1 cellular context compared by ENCODE assay signal in the genomic region with DNA sequence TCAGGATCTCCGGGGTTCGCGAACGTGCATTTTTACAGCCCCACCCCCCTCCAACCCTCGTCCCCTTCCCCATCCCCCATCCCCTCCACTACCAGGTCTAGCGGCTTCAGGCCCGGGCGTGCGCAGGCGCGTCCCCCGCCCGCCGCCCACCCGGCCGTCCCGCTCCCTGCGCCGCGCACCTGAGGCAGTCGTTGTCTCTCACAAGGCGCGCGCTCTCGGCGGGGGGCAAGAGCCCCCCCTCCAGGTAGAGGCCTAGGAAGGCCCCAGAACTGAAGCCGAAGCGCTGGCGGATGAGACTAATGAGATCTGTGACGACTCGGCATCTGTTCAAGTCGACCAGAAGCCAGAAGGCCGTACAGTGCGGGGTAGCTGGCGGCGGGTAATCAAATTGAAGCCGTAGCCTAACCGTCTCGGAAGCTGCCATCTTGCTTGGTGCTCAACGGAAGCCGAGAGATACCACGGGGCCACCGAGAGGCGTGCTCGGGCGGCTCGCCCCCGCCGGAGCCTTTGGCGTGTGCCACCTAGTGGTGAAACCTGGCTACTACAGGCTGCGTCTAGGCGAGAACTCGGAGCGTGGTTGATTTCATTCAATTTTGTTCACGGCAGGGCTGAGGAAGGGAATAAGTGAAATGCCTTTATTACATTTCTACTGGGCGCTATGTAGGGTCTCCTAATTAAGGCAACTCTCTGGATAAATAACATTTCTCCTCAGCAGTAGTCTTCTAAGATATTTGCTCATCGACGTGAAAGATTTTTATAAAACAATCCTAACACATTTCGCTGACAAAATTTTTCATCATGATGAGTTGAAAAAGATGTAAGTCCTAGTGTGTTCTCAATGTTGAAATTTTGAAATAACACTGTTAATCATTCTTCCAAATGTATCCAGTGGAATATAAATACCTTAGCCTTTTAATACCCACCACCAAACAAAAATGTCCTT.
TF ChIP-seq lines count a peak whose summit lies in the region.

A gene with protein sequence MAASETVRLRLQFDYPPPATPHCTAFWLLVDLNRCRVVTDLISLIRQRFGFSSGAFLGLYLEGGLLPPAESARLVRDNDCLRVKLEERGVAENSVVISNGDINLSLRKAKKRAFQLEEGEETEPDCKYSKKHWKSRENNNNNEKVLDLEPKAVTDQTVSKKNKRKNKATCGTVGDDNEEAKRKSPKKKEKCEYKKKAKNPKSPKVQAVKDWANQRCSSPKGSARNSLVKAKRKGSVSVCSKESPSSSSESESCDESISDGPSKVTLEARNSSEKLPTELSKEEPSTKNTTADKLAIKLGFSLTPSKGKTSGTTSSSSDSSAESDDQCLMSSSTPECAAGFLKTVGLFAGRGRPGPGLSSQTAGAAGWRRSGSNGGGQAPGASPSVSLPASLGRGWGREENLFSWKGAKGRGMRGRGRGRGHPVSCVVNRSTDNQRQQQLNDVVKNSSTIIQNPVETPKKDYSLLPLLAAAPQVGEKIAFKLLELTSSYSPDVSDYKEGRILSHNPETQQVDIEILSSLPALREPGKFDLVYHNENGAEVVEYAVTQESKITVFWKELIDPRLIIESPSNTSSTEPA (minus strand): TSS at position 455 of the 943 bp plus-strand sequence. CDS start 31 bp downstream, at position 424.

TF ChIP-seq in SK-N-SH treated with all-trans-retinoic acid at 6 μM for 48 hours, 23 proteins besides CTCF, POLR2A, EP300 and RAD21 (continued from another document):
- TF ChIP-seq, protein P1, sequence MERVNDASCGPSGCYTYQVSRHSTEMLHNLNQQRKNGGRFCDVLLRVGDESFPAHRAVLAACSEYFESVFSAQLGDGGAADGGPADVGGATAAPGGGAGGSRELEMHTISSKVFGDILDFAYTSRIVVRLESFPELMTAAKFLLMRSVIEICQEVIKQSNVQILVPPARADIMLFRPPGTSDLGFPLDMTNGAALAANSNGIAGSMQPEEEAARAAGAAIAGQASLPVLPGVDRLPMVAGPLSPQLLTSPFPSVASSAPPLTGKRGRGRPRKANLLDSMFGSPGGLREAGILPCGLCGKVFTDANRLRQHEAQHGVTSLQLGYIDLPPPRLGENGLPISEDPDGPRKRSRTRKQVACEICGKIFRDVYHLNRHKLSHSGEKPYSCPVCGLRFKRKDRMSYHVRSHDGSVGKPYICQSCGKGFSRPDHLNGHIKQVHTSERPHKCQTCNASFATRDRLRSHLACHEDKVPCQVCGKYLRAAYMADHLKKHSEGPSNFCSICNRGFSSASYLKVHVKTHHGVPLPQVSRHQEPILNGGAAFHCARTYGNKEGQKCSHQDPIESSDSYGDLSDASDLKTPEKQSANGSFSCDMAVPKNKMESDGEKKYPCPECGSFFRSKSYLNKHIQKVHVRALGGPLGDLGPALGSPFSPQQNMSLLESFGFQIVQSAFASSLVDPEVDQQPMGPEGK (CRISPR knock-in tag; IDR thresholded peaks at IDR 0.05; ENCODE audit: borderline replicate concordance) = peak; percentile 96
- peak; percentile 14; the same call in 1 of the 2 replicates for TF ChIP-seq TCF4 (CRISPR knock-in tag; IDR thresholded peaks at IDR 0.05; ENCODE audit: borderline replicate concordance)
- TF ChIP-seq, protein P2, sequence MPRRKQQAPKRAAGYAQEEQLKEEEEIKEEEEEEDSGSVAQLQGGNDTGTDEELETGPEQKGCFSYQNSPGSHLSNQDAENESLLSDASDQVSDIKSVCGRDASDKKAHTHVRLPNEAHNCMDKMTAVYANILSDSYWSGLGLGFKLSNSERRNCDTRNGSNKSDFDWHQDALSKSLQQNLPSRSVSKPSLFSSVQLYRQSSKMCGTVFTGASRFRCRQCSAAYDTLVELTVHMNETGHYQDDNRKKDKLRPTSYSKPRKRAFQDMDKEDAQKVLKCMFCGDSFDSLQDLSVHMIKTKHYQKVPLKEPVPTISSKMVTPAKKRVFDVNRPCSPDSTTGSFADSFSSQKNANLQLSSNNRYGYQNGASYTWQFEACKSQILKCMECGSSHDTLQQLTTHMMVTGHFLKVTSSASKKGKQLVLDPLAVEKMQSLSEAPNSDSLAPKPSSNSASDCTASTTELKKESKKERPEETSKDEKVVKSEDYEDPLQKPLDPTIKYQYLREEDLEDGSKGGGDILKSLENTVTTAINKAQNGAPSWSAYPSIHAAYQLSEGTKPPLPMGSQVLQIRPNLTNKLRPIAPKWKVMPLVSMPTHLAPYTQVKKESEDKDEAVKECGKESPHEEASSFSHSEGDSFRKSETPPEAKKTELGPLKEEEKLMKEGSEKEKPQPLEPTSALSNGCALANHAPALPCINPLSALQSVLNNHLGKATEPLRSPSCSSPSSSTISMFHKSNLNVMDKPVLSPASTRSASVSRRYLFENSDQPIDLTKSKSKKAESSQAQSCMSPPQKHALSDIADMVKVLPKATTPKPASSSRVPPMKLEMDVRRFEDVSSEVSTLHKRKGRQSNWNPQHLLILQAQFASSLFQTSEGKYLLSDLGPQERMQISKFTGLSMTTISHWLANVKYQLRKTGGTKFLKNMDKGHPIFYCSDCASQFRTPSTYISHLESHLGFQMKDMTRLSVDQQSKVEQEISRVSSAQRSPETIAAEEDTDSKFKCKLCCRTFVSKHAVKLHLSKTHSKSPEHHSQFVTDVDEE (CRISPR knock-in tag; IDR thresholded peaks at IDR 0.05) = peak; percentile 67
- 0 out of 2 replicates have a peak, but pooled peaks have one; percentile 37 for TF ChIP-seq GLIS3 (CRISPR knock-in tag; IDR thresholded peaks at IDR 0.05)
- TF ChIP-seq SNAI2 (CRISPR knock-in tag; IDR thresholded peaks at IDR 0.05) = peak; percentile 32; the same call in 1 of the 2 replicates
- peak; percentile 82 for TF ChIP-seq ZFP3 (CRISPR knock-in tag; IDR thresholded peaks at IDR 0.05)
- TF ChIP-seq ZNF8 (CRISPR knock-in tag; IDR thresholded peaks at IDR 0.05) = peak; percentile 37; the same call in 1 of the 2 replicates
- no peak for TF ChIP-seq BACH2 (CRISPR knock-in tag; IDR thresholded peaks at IDR 0.05; ENCODE audit: borderline replicate concordance)
- peak; percentile 60; the same call in 1 of the 2 replicates for TF ChIP-seq CSDC2 (CRISPR knock-in tag; IDR thresholded peaks at IDR 0.05)
- peak; percentile 81 for TF ChIP-seq ZNF565 (CRISPR knock-in tag; conservative IDR thresholded peaks at IDR 0.05; ENCODE audit: low read depth)
